In the genomic region with DNA sequence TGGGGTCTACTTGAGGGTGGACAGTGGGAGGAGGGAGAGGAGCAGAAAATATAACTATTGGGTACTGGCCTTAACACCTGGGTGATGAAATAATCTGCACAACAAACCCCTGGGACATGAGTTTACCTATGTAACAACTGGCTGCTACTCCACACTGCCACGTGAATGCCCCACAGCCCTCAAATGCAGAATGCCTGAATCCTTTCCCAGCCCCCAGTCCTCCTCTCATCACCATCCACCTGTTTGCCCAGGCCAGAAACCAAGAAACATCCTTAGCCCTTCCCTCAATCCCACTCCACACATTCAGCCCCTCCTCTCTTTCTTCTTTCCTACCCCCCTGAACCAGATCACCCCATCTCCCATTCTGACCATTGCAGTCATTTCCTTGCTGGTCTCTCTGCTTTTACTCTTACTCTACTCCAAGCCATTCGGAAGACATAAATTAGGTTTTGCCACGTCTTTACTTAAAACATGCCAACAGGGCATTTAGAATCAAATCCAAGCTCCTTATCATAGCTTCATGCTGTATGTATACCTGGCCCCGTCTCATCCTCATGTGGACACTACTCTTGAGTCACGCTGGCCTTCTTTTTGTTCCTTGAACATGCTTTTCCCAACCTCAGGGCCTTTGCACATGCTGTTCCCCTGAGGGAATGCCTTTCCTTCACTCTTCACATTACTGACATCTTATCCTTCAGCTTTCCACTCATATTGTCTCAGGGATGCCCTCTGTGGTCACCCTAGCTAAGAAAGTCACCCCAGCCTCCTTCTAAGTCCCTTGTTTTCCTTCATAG, we compare ENCODE assay signal across 27 cellular contexts.
"Had no signal": no experiment of that assay in that cellular context is flagged by ENCODE, and none has a peak within 500 bp of the region (broad histone marks: within the 10 kb centered on the region; RNA-seq: fewer than 3 reads in every experiment).

No MANE protein-coding gene starts in this region.

- H3K27ac Mint-ChIP-seq: nephron progenitor cell; stimulated activated effector memory CD8-positive, alpha-beta T cell treated with anti-CD3 and anti-CD28 coated beads, Interleukin-12 subunit alpha, Interleukin-12 subunit beta, amount 100 ng/mL, for 72 hours had no signal

- H3K36me3 Mint-ChIP-seq: stimulated activated effector memory CD8-positive, alpha-beta T cell treated with anti-CD3 and anti-CD28 coated beads, Interleukin-12 subunit alpha, Interleukin-12 subunit beta, amount 100 ng/mL, for 72 hours had no signal

- H3K4me1 Mint-ChIP-seq: naive thymus-derived CD4-positive, alpha-beta T cell; stimulated activated effector memory CD8-positive, alpha-beta T cell treated with anti-CD3 and anti-CD28 coated beads, Interleukin-12 subunit alpha, Interleukin-12 subunit beta, amount 100 ng/mL, for 72 hours had no signal

- H3K27ac ChIP-seq: gastrocnemius medialis, heart left ventricle, hepatocyte, left lung, ovary, psoas muscle, sigmoid colon, stomach, tibial artery, uterus had no signal

- ATAC-seq: gastrocnemius medialis; heart left ventricle; naive thymus-derived CD4-positive, alpha-beta T cell; psoas muscle; right cardiac atrium; stimulated activated effector memory CD8-positive, alpha-beta T cell treated with anti-CD3 and anti-CD28 coated beads, Interleukin-12 subunit alpha, Interleukin-12 subunit beta, amount 100 ng/mL, for 72 hours had no signal

- DNase-seq: cortex of kidney; effector CD4-positive, alpha-beta T cell; foreskin fibroblast; gastrocnemius medialis; heart left ventricle; kidney; mammary epithelial cell; mesendoderm; midbrain; naive thymus-derived CD4-positive, alpha-beta T cell; nephron progenitor cell; nucleus accumbens; ovary; posterior cingulate gyrus; psoas muscle; right cardiac atrium; sigmoid colon; stimulated activated CD4-positive, alpha-beta T cell treated with anti-CD3 and anti-CD28 coated beads, Interleukin-2, amount 100 ng/mL, for 24 hours; stimulated activated CD4-positive, alpha-beta T cell treated with anti-CD3 and anti-CD28 coated beads, Interleukin-4, amount 100 ng/mL, for 24 hours; stimulated activated naive CD4-positive, alpha-beta T cell treated with Interleukin-2 at 50 U/mL for 16 hours; stomach; tibial artery; uterus had no signal

- H3K9me3 Mint-ChIP-seq: nephron progenitor cell; stimulated activated effector memory CD8-positive, alpha-beta T cell treated with anti-CD3 and anti-CD28 coated beads, Interleukin-12 subunit alpha, Interleukin-12 subunit beta, amount 100 ng/mL, for 72 hours had no signal

- H3K36me3 ChIP-seq: gastrocnemius medialis, heart left ventricle, left lung, ovary, upper lobe of left lung, uterus had no signal

- H3K27me3 ChIP-seq: gastrocnemius medialis, hepatocyte, left lung, ovary, sigmoid colon, stomach, tibial artery, upper lobe of left lung, uterus had no signal

- H3K9me3 ChIP-seq: gastrocnemius medialis, heart left ventricle, left lung, ovary, psoas muscle, sigmoid colon, stomach, tibial artery, upper lobe of left lung, uterus had no signal

- H3K4me3 Mint-ChIP-seq: naive thymus-derived CD4-positive, alpha-beta T cell; nephron progenitor cell; stimulated activated effector memory CD8-positive, alpha-beta T cell treated with anti-CD3 and anti-CD28 coated beads, Interleukin-12 subunit alpha, Interleukin-12 subunit beta, amount 100 ng/mL, for 72 hours had no signal

- H3K4me1 ChIP-seq: gastrocnemius medialis, psoas muscle, sigmoid colon, stomach, tibial artery, uterus had no signal

- H3K4me3 ChIP-seq: gastrocnemius medialis, heart left ventricle, hepatocyte, left lung, ovary, psoas muscle, sigmoid colon, stomach, tibial artery, upper lobe of left lung, uterus had no signal
